Comparison of ENCODE assay signal across 16 cellular contexts in the genomic region with DNA sequence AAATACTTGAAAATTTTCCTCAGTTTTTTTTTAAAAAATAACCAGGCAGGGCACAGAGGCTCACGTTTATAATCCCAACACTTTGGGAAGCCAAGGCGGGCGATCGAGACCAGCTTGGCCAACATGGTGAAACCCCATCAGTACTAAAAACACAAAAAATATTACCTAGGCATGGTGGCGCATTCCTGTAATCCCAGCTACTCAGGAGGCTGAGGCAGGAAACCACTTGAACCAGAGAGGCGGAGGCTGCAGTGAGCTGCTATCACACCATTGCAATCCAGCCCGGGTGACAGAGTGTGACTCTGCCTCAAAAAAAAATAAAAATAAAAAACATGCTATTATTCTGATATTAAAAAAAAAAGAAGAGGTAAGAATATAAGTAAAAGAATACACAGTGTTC.
A peak's percentile ranks its signal among the peaks of the same experiment; 100 is the strongest.
DNase-seq lines count a peak whose midpoint lies in the region; ATAC-seq lines count a peak whose summit lies in the region.
"Had no signal": no experiment of that assay in that cellular context is flagged by ENCODE, and none has a peak within 500 bp of the region (broad histone marks: within the 10 kb centered on the region; RNA-seq: fewer than 3 reads in every experiment).

No MANE protein-coding gene starts in this region.

- peak; percentile 34 for DNase-seq in stimulated activated naive CD8-positive, alpha-beta T cell treated with anti-CD3 and anti-CD28 coated beads, Interleukin-15, Interleukin-2, amounts not matched to agents 100 U/mL and 50 U/mL, for 24 hours
- DNase-seq in stimulated activated naive CD8-positive, alpha-beta T cell treated with anti-CD3 and anti-CD28 coated beads, Interleukin-15, amount 100 ng/mL, for 72 hours: no peak
- no peak for DNase-seq in activated CD4-positive, alpha-beta memory T cell treated with anti-CD3 and anti-CD28 coated beads, Interleukin-2, amount 10 ng/mL, durations not matched to agents 7 days and 5 days
- DNase-seq in immature natural killer cell (peak in 2 of 3 donors; percentile 42 to 45), middle frontal gyrus (ENCODE audit: extremely low spot score, low spot score) (no peak), UCSD-AML1 (lab: John Stamatoyannopoulos, UW; ENCODE audit: unreplicated experiment) (no peak)
- DNase-seq: BE2C, GOT3, HFFc6, NCI-H1092, NCI-H1694, NCI-H2107, NCI-H226, NCI-H526 had no signal

- CTCF ChIA-PET in activated CD4-positive, alpha-beta memory T cell treated with anti-CD3 and anti-CD28 coated beads, Interleukin-2, amount 10 ng/mL, durations not matched to agents 7 days and 5 days (lab: Charles Lee): no interaction called here

- ATAC-seq in stimulated activated naive CD8-positive, alpha-beta T cell treated with anti-CD3 and anti-CD28 coated beads, Interleukin-15, Interleukin-2, amounts not matched to agents 100 U/mL and 50 U/mL, for 24 hours: no peak
- no peak for ATAC-seq in stimulated activated naive CD8-positive, alpha-beta T cell treated with anti-CD3 and anti-CD28 coated beads, Interleukin-15, amount 100 ng/mL, for 72 hours
- no peak for ATAC-seq in GM19328 (IDR thresholded peaks at IDR 0.05; ENCODE audit: unreplicated experiment)
- ATAC-seq: K562 had no signal

- peak overlapping the region in 1 of 2 donors; percentile 35 for H3K4me3 Mint-ChIP-seq in stimulated activated naive CD8-positive, alpha-beta T cell treated with anti-CD3 and anti-CD28 coated beads, Interleukin-15, amount 100 ng/mL, for 72 hours
- no peak overlapping the region for H3K4me3 Mint-ChIP-seq in activated CD4-positive, alpha-beta memory T cell treated with anti-CD3 and anti-CD28 coated beads, Interleukin-2, amount 10 ng/mL, durations not matched to agents 7 days and 5 days
- H3K4me3 Mint-ChIP-seq in immature natural killer cell: peak overlapping the region; percentile 37 to 73 (median 46)
- H3K4me3 Mint-ChIP-seq: HFFc6 had no signal

- no peak overlapping the region for H3K27ac Mint-ChIP-seq in stimulated activated naive CD8-positive, alpha-beta T cell treated with anti-CD3 and anti-CD28 coated beads, Interleukin-15, amount 100 ng/mL, for 72 hours
- H3K27ac Mint-ChIP-seq in activated CD4-positive, alpha-beta memory T cell treated with anti-CD3 and anti-CD28 coated beads, Interleukin-2, amount 10 ng/mL, durations not matched to agents 7 days and 5 days: peak overlapping the region; percentile 21
- H3K27ac Mint-ChIP-seq in immature natural killer cell: peak overlapping the region in 4 of 6 donors; percentile 24 to 80 (median 66)
- H3K27ac Mint-ChIP-seq: HFFc6 had no signal

- H3K36me3 Mint-ChIP-seq in activated CD4-positive, alpha-beta memory T cell treated with anti-CD3 and anti-CD28 coated beads, Interleukin-2, amount 10 ng/mL, durations not matched to agents 7 days and 5 days (ENCODE audit: low read depth): peaks cover 39% of the 10 kb centered on the region
- peaks cover 0 to 4% (median 0%) of the 10 kb centered on the region in 3 donors for H3K36me3 Mint-ChIP-seq in immature natural killer cell

- no peaks in the 10 kb centered on the region for H3K27me3 Mint-ChIP-seq in stimulated activated naive CD8-positive, alpha-beta T cell treated with anti-CD3 and anti-CD28 coated beads, Interleukin-15, amount 100 ng/mL, for 72 hours
- peaks cover 2% of the 10 kb centered on the region for H3K27me3 Mint-ChIP-seq in activated CD4-positive, alpha-beta memory T cell treated with anti-CD3 and anti-CD28 coated beads, Interleukin-2, amount 10 ng/mL, durations not matched to agents 7 days and 5 days
- peaks cover 7 to 23% (median 19%) of the 10 kb centered on the region in 3 donors for H3K27me3 Mint-ChIP-seq in immature natural killer cell (ENCODE audit: low read depth in 3 of 3)

- POLR2A ChIA-PET in activated CD4-positive, alpha-beta memory T cell treated with anti-CD3 and anti-CD28 coated beads, Interleukin-2, amount 10 ng/mL, durations not matched to agents 7 days and 5 days (lab: Charles Lee): no interaction called here

- peaks cover 67% of the 10 kb centered on the region for H3K4me1 Mint-ChIP-seq in stimulated activated naive CD8-positive, alpha-beta T cell treated with anti-CD3 and anti-CD28 coated beads, Interleukin-15, amount 100 ng/mL, for 72 hours
- H3K4me1 Mint-ChIP-seq in activated CD4-positive, alpha-beta memory T cell treated with anti-CD3 and anti-CD28 coated beads, Interleukin-2, amount 10 ng/mL, durations not matched to agents 7 days and 5 days: peaks cover 76% of the 10 kb centered on the region
- peaks cover 65 to 77% of the 10 kb centered on the region in 2 donors for H3K4me1 Mint-ChIP-seq in immature natural killer cell

- H3K9me3 Mint-ChIP-seq in stimulated activated naive CD8-positive, alpha-beta T cell treated with anti-CD3 and anti-CD28 coated beads, Interleukin-15, amount 100 ng/mL, for 72 hours: peaks cover 0 to 5% of the 10 kb centered on the region in 2 donors
- no peaks in the 10 kb centered on the region for H3K9me3 Mint-ChIP-seq in activated CD4-positive, alpha-beta memory T cell treated with anti-CD3 and anti-CD28 coated beads, Interleukin-2, amount 10 ng/mL, durations not matched to agents 7 days and 5 days
- no peaks in the 10 kb centered on the region for H3K9me3 Mint-ChIP-seq in immature natural killer cell
- H3K9me3 Mint-ChIP-seq: HFFc6 had no signal

Comparison
In these comparisons a context has a peak if more than half of its experiments do, and no peak if none do; other contexts are left out.
1. DNase-seq: peak in stimulated activated naive CD8-positive, alpha-beta T cell treated with anti-CD3 and anti-CD28 coated beads, Interleukin-15, Interleukin-2, amounts not matched to agents 100 U/mL and 50 U/mL, for 24 hours (single experiment) and immature natural killer cell (2 of 3); none in stimulated activated naive CD8-positive, alpha-beta T cell treated with anti-CD3 and anti-CD28 coated beads, Interleukin-15, amount 100 ng/mL, for 72 hours (0 of 2), activated CD4-positive, alpha-beta memory T cell treated with anti-CD3 and anti-CD28 coated beads, Interleukin-2, amount 10 ng/mL, durations not matched to agents 7 days and 5 days (single experiment), middle frontal gyrus (single experiment) and UCSD-AML1 (single experiment).
2. H3K27ac Mint-ChIP-seq: peak in activated CD4-positive, alpha-beta memory T cell treated with anti-CD3 and anti-CD28 coated beads, Interleukin-2, amount 10 ng/mL, durations not matched to agents 7 days and 5 days (single experiment) and immature natural killer cell (4 of 6); none in stimulated activated naive CD8-positive, alpha-beta T cell treated with anti-CD3 and anti-CD28 coated beads, Interleukin-15, amount 100 ng/mL, for 72 hours (0 of 2).